11 cellular contexts compared by ENCODE assay signal in the genomic region with DNA sequence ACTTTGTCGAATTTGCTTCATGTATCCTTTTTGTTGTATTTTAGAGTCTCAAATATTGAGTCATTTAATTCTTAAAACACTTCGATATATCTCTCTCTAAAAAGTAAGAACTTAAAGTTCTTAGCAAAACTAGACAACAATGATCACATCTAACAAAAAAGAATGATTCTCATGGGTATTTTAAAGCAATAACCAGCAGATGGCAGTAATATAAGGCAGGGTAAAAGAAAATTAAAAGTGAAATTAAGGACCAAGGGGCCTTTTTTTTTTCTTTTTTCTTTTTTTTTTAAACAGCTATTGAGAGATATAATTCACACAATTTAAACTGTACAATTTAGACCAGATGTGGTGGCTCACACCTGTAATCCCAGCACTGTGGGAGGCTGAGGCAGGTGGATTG. TPM values are rescaled to one million over a fixed set of nuclear protein-coding genes. Genes with fewer than 3 reads are reported as not detected.
A peak's percentile ranks its signal among the peaks of the same experiment; 100 is the strongest.
DNase-seq lines count a peak whose midpoint lies in the region; ATAC-seq, FAIRE-seq and TF ChIP-seq lines count a peak whose summit lies in the region.
"Had no signal": no experiment of that assay in that cellular context is flagged by ENCODE, and none has a peak within 500 bp of the region (broad histone marks: within the 10 kb centered on the region; RNA-seq: fewer than 3 reads in every experiment).

No MANE protein-coding gene starts in this region.

- intact Hi-C loops in activated CD4-positive, alpha-beta T cell treated with anti-CD3 and anti-CD28 coated beads for 36 hours (cut with DNase I, micrococcal nuclease): loop anchor here (1.0 to 5.0 kb wide), 6 partner anchors 127 to 601 kb away; a partner anchor contains a TSS
- intact Hi-C loops in spleen (cut with DNase I; ENCODE audit: low total_unique reads): loop anchor here (10.0 kb wide), 1 partner anchor 129 kb away; no protein-coding TSS in a partner anchor
- intact Hi-C loops in activated naive CD4-positive, alpha-beta T cell treated with anti-CD3 and anti-CD28 coated beads for 36 hours (cut with micrococcal nuclease): loop anchor here (1.0 to 5.0 kb wide), 4 partner anchors 127 to 493 kb away; a partner anchor contains a TSS

- H3K27me3 Mint-ChIP-seq in activated CD4-positive, alpha-beta T cell treated with anti-CD3 and anti-CD28 coated beads for 36 hours: no peaks in the 10 kb centered on the region
- no peaks in the 10 kb centered on the region for H3K27me3 Mint-ChIP-seq in activated naive CD4-positive, alpha-beta T cell treated with anti-CD3 and anti-CD28 coated beads for 36 hours (ENCODE audit: low read depth)

- H3K9me3 Mint-ChIP-seq in activated CD4-positive, alpha-beta T cell treated with anti-CD3 and anti-CD28 coated beads for 36 hours (ENCODE audit: low read depth): no peaks in the 10 kb centered on the region
- H3K9me3 Mint-ChIP-seq in activated naive CD4-positive, alpha-beta T cell treated with anti-CD3 and anti-CD28 coated beads for 36 hours: no peaks in the 10 kb centered on the region

- peak in 8 of 11 experiments; percentile 14 to 44 (median 30) for TF ChIP-seq CTCF in spleen (IDR thresholded peaks at IDR 0.05 in 8 of 11, conservative IDR thresholded peaks at IDR 0.05 in 3 of 11)

- FAIRE-seq in colon (lab: Jason Lieb, UNC): peak; percentile 83

- no peak overlapping the region for H3K4me3 ChIP-seq in spleen
- H3K4me3 ChIP-seq: sigmoid colon had no signal

- H3K4me3 Mint-ChIP-seq in activated CD4-positive, alpha-beta T cell treated with anti-CD3 and anti-CD28 coated beads for 36 hours: no peak overlapping the region
- H3K4me3 Mint-ChIP-seq in activated naive CD4-positive, alpha-beta T cell treated with anti-CD3 and anti-CD28 coated beads for 36 hours: no peak overlapping the region

- no peak for TF ChIP-seq POLR2A in spleen (IDR thresholded peaks at IDR 0.05)

- CTCF ChIA-PET in activated CD4-positive, alpha-beta T cell treated with anti-CD3 and anti-CD28 coated beads for 36 hours (lab: Charles Lee): interaction anchor here (0.6 to 1.2 kb wide), 4 partner anchors 26 to 160 kb away, joined by 3 to 6 read pairs (median 3); no protein-coding TSS in a partner anchor
- CTCF ChIA-PET in activated naive CD4-positive, alpha-beta T cell treated with anti-CD3 and anti-CD28 coated beads for 36 hours (lab: Charles Lee): interaction anchor here (0.6 to 1.4 kb wide), 9 partner anchors 10 to 353 kb away, joined by 3 to 7 read pairs (median 4); a partner anchor contains a TSS

- H3K36me3 Mint-ChIP-seq in activated CD4-positive, alpha-beta T cell treated with anti-CD3 and anti-CD28 coated beads for 36 hours (ENCODE audit: low read depth): peaks cover 22% of the 10 kb centered on the region
- peaks cover 12% of the 10 kb centered on the region for H3K36me3 Mint-ChIP-seq in activated naive CD4-positive, alpha-beta T cell treated with anti-CD3 and anti-CD28 coated beads for 36 hours (ENCODE audit: low read depth)

- ATAC-seq in activated CD4-positive, alpha-beta T cell treated with anti-CD3 and anti-CD28 coated beads for 36 hours: peak; percentile 26

- no peak overlapping the region for H3K27ac ChIP-seq in spleen
- H3K27ac ChIP-seq: sigmoid colon had no signal

- H3K36me3 ChIP-seq in spleen: peaks cover 0 to 41% (median 0%) of the 10 kb centered on the region in 6 donors
- H3K36me3 ChIP-seq: sigmoid colon had no signal

- POLR2A ChIA-PET in activated CD4-positive, alpha-beta T cell treated with anti-CD3 and anti-CD28 coated beads for 36 hours (lab: Charles Lee): interaction anchor here (0.6 kb wide), 1 partner anchor 277 kb away, joined by 3 read pairs; no protein-coding TSS in a partner anchor

- H3K9me3 ChIP-seq in spleen: no peaks in the 10 kb centered on the region
- H3K9me3 ChIP-seq: sigmoid colon had no signal

- H3K4me1 Mint-ChIP-seq in activated CD4-positive, alpha-beta T cell treated with anti-CD3 and anti-CD28 coated beads for 36 hours: peaks cover 17% of the 10 kb centered on the region
- H3K4me1 Mint-ChIP-seq in activated naive CD4-positive, alpha-beta T cell treated with anti-CD3 and anti-CD28 coated beads for 36 hours (ENCODE audit: low read depth): peaks cover 14% of the 10 kb centered on the region

- 86 to 97% (median 89%) methylated on average over 2 of the region's 2 CpGs for WGBS in spleen, 5 donors

- H3K27me3 ChIP-seq in spleen (replicated peaks in 1 of 7): no peaks in the 10 kb centered on the region
- H3K27me3 ChIP-seq: sigmoid colon had no signal

- DNase-seq in activated CD4-positive, alpha-beta T cell treated with anti-CD3 and anti-CD28 coated beads for 36 hours: no peak
- DNase-seq in activated CD4-positive, alpha-beta T cell treated with anti-CD3 and anti-CD28 coated beads for 48 hours: no peak
- peak; percentile 53 for DNase-seq in NAMALWA (ENCODE audit: low spot score)
- DNase-seq in spleen: no peak
- DNase-seq in activated naive CD4-positive, alpha-beta T cell treated with anti-CD3 and anti-CD28 coated beads for 36 hours: no peak
- no peak for DNase-seq in RPMI8226
- DNase-seq in Ammon's horn (ENCODE audit: low spot score): no peak
- DNase-seq: Calu3, NCI-H1694, sigmoid colon had no signal

- H3K4me1 ChIP-seq in spleen: no peaks in the 10 kb centered on the region
- H3K4me1 ChIP-seq: sigmoid colon had no signal

- no peak overlapping the region for H3K27ac Mint-ChIP-seq in activated CD4-positive, alpha-beta T cell treated with anti-CD3 and anti-CD28 coated beads for 36 hours
- H3K27ac Mint-ChIP-seq in activated naive CD4-positive, alpha-beta T cell treated with anti-CD3 and anti-CD28 coated beads for 36 hours: no peak overlapping the region

RNA-seq across cellular contexts. Expression of a gene that starts 9.9 kb away (rescaled TPM):
- total RNA-seq in activated CD4-positive, alpha-beta T cell treated with anti-CD3 and anti-CD28 coated beads for 36 hours: under 1 TPM; 0.65 to 0.82 TPM
- total RNA-seq in spleen: 10 to 100 TPM in 2 of 7 donors, 1 to 10 TPM in 5; 3.9 to 14.6 (median 9.8) TPM
- 1 to 10 TPM; 1.3 to 3.7 (median 1.7) TPM for polyA plus RNA-seq in spleen
- under 1 TPM; 0.45 to 0.79 TPM for total RNA-seq in activated naive CD4-positive, alpha-beta T cell treated with anti-CD3 and anti-CD28 coated beads for 36 hours

RNA-seq across cellular contexts. Expression of a gene that starts 50.0 kb away (rescaled TPM):
- 10 to 100 TPM; 49.9 to 56.7 TPM for total RNA-seq in activated CD4-positive, alpha-beta T cell treated with anti-CD3 and anti-CD28 coated beads for 36 hours
- 1 to 10 TPM; 3.5 to 9.9 (median 5.0) TPM for total RNA-seq in spleen
- polyA plus RNA-seq in spleen: 1 to 10 TPM in 2 of 3 donors, under 1 TPM in 1; 0.85 to 2.2 (median 1.6) TPM
- total RNA-seq in activated naive CD4-positive, alpha-beta T cell treated with anti-CD3 and anti-CD28 coated beads for 36 hours: 10 to 100 TPM; 39.7 to 40.0 TPM
